ENCODE assay signal across 15 cellular contexts in genomic region chr12:77855548-77855947, GRCh38. TPM values are rescaled to one million over a fixed set of nuclear protein-coding genes. Genes with fewer than 3 reads are reported as not detected.
A peak's percentile ranks its signal among the peaks of the same experiment; 100 is the strongest.
DNase-seq lines count a peak whose midpoint lies in the region; ATAC-seq, FAIRE-seq and TF ChIP-seq lines count a peak whose summit lies in the region.
"Had no signal": no experiment of that assay in that cellular context is flagged by ENCODE, and none has a peak within 500 bp of the region (broad histone marks: within the 10 kb centered on the region; RNA-seq: fewer than 3 reads in every experiment).

No MANE protein-coding gene starts in this region.

- WGBS in neuronal stem cell (ENCODE audit: extremely low coverage in 2 of 2, insufficient read length in 2 of 2, insufficient replicate concordance in 1 of 2), 2 donors: no CpG with 5 or more reads among the region's 5 CpGs

- no peaks in the 10 kb centered on the region for H3K36me3 ChIP-seq in HCT116 (ENCODE audit: control insufficient read depth in 1 of 2, insufficient read depth in 2 of 2, low read length in 2 of 2)
- H3K36me3 ChIP-seq in endothelial cell of umbilical vein (ENCODE audit: control insufficient read depth in 2 of 2, extremely low read depth in 1 of 2, insufficient read depth in 2 of 2, low read length in 2 of 2): no peaks in the 10 kb centered on the region
- H3K36me3 ChIP-seq in neuronal stem cell (replicated peaks in 1 of 2; ENCODE audit: control insufficient read depth in 2 of 2, insufficient read depth in 2 of 2, low read length in 2 of 2): no peaks in the 10 kb centered on the region
- H3K36me3 ChIP-seq: BLaER1 had no signal

- H4K20me1 ChIP-seq in HCT116 (ENCODE audit: insufficient read depth) (no peaks in the 10 kb centered on the region), endothelial cell of umbilical vein (replicated peaks; ENCODE audit: control insufficient read depth, extremely low read depth, insufficient read depth, low read length) (no peaks in the 10 kb centered on the region)
- H4K20me1 ChIP-seq: BLaER1 had no signal

- no peak for TF ChIP-seq POLR2A in HCT116 (IDR thresholded peaks at IDR 0.05; ENCODE audit: borderline replicate concordance, extremely low read depth, insufficient read depth, insufficient read length)
- TF ChIP-seq POLR2A in endothelial cell of umbilical vein (IDR thresholded peaks at IDR 0.05; ENCODE audit: low read depth, low read length): no peak

- RAD21 ChIA-PET in HCT116 (lab: Charles Lee; ENCODE audit: low non-redundant PET in 1 of 2, low total read pairs in 2 of 2, uncharacterized antibody in 2 of 2, unreplicated experiment in 2 of 2): no interaction called here

- H3K18ac ChIP-seq in neuronal stem cell (ENCODE audit: low read length): no peak overlapping the region

- H3K79me1 ChIP-seq in neuronal stem cell (ENCODE audit: low read depth, low read length): no peaks in the 10 kb centered on the region

- no peak overlapping the region for H4K91ac ChIP-seq in neuronal stem cell (ENCODE audit: low read depth, low read length, poor library complexity)

- H4K8ac ChIP-seq in neuronal stem cell (ENCODE audit: low read depth, low read length): no peak overlapping the region

- H3K4me3 ChIP-seq in HCT116 (replicated peaks in 1 of 2; ENCODE audit: low read depth in 1 of 2, low read length in 2 of 2) (no peak overlapping the region), endothelial cell of umbilical vein (replicated peaks in 1 of 3; ENCODE audit: insufficient read depth in 1 of 3, low read depth in 1 of 3, low read length in 3 of 3) (no peak overlapping the region), neuronal stem cell (ENCODE audit: low read length in 2 of 2) (no peak overlapping the region)
- H3K4me3 ChIP-seq: BLaER1 had no signal

- H3K4me2 ChIP-seq in HCT116 (ENCODE audit: low read length) (peak overlapping the region; percentile 11; the same call in 1 of the 2 replicates), endothelial cell of umbilical vein (ENCODE audit: insufficient read depth, low read length) (no peak overlapping the region), neuronal stem cell (ENCODE audit: insufficient read depth, low read length, poor library complexity, severe bottlenecking) (no peak overlapping the region)
- H3K4me2 ChIP-seq: BLaER1 had no signal

- no peak for DNase-seq in HCT116 (ENCODE audit: low read depth, low spot score)
- peak; percentile 63 for DNase-seq in NCI-H510A treated with DMSO at 0.1 percent for 48 hours (lab: John Stamatoyannopoulos, UW)
- DNase-seq in endothelial cell of umbilical vein (ENCODE audit: low read depth, low spot score): no peak
- DNase-seq in neuronal stem cell (ENCODE audit: low spot score): no peak
- DNase-seq in stimulated activated CD4-positive, alpha-beta T cell treated with anti-CD3 and anti-CD28 coated beads, Interleukin-15, amount 100 ng/mL, for 24 hours: no peak
- DNase-seq in NCI-H1930 (lab: John Stamatoyannopoulos, UW): no peak
- DNase-seq: activated naive CD8-positive, alpha-beta T cell treated with anti-CD3 and anti-CD28 coated beads, Interleukin-2, amount 50 U/mL, for 24 hours; activated T-cell treated with anti-CD3 and anti-CD28 coated beads, Interleukin-2, amount 50 U/mL, for 4 hours; DND-41; small intestine; stimulated activated naive CD4-positive, alpha-beta T cell treated with Interleukin-2 at 50 U/mL for 16 hours had no signal

- H3K9me3 ChIP-seq in HCT116 (ENCODE audit: control insufficient read depth in 1 of 2, insufficient read depth in 1 of 2, low read depth in 1 of 2, low read length in 2 of 2): no peaks in the 10 kb centered on the region
- H3K9me3 ChIP-seq in endothelial cell of umbilical vein (replicated peaks; ENCODE audit: control insufficient read depth, insufficient read depth, low read length): no peaks in the 10 kb centered on the region
- no peaks in the 10 kb centered on the region for H3K9me3 ChIP-seq in neuronal stem cell (replicated peaks in 1 of 2; ENCODE audit: control insufficient read depth in 2 of 2, insufficient read depth in 1 of 2, low read depth in 1 of 2, low read length in 2 of 2)
- H3K9me3 ChIP-seq: BLaER1 had no signal

- TF ChIP-seq CTCF in HCT116 (IDR thresholded peaks at IDR 0.05 in 2 of 3, conservative IDR thresholded peaks at IDR 0.05 in 1 of 3; ENCODE audit: borderline replicate concordance in 1 of 3, insufficient read depth in 1 of 3, low read depth in 2 of 3, low read length in 2 of 3) (no peak), endothelial cell of umbilical vein (IDR thresholded peaks at IDR 0.05; ENCODE audit: extremely low read depth in 1 of 2, insufficient read depth in 1 of 2, low read depth in 1 of 2, low read length in 2 of 2) (no peak)

- no peak for ATAC-seq in HCT116
- no peak for ATAC-seq in HG03565 (IDR thresholded peaks at IDR 0.05; ENCODE audit: unreplicated experiment)
- ATAC-seq in HG03378 (IDR thresholded peaks at IDR 0.05; ENCODE audit: unreplicated experiment): no peak
- ATAC-seq: activated naive CD8-positive, alpha-beta T cell treated with anti-CD3 and anti-CD28 coated beads, Interleukin-2, amount 50 U/mL, for 24 hours; activated T-cell treated with anti-CD3 and anti-CD28 coated beads, Interleukin-2, amount 50 U/mL, for 4 hours had no signal

- no peak overlapping the region for H2BK5ac ChIP-seq in neuronal stem cell (ENCODE audit: low read length)

- POLR2A ChIA-PET in HCT116 (lab: Charles Lee) (no interaction called here), endothelial cell of umbilical vein (lab: Charles Lee) (no interaction called here)

- no peak overlapping the region for H3K9ac ChIP-seq in HCT116 (ENCODE audit: low read length)
- H3K9ac ChIP-seq in endothelial cell of umbilical vein (replicated peaks; ENCODE audit: extremely low read depth, insufficient read depth, low read length): no peak overlapping the region
- no peak overlapping the region for H3K9ac ChIP-seq in neuronal stem cell (ENCODE audit: low read depth, low read length, poor library complexity)
- H3K9ac ChIP-seq: BLaER1 had no signal

- no peak overlapping the region for H3K27ac ChIP-seq in HCT116 (ENCODE audit: low read depth, low read length)
- no peak overlapping the region for H3K27ac ChIP-seq in endothelial cell of umbilical vein (ENCODE audit: insufficient read depth, low read depth, low read length)
- no peak overlapping the region for H3K27ac ChIP-seq in neuronal stem cell (replicated peaks; ENCODE audit: low read length)
- H3K27ac ChIP-seq: BLaER1 had no signal

- H3K4ac ChIP-seq in neuronal stem cell (ENCODE audit: low read length): no peak overlapping the region

- H3K14ac ChIP-seq in neuronal stem cell (ENCODE audit: low read length): no peak overlapping the region

- H2BK15ac ChIP-seq in neuronal stem cell (ENCODE audit: low read length): no peak overlapping the region

- no peak overlapping the region for H2AK5ac ChIP-seq in neuronal stem cell (ENCODE audit: low read depth, low read length)

- H3K9me1 ChIP-seq in endothelial cell of umbilical vein (replicated peaks; ENCODE audit: control insufficient read depth, extremely low read depth, insufficient read depth, low read length): no peaks in the 10 kb centered on the region

- intact Hi-C loops in HCT116 (cut with micrococcal nuclease): no loop called here
- intact Hi-C loops in endothelial cell of umbilical vein (cut with micrococcal nuclease): no loop called here

- no TSS peak for BruUV-seq in HCT116 (replicated peaks; lab: Mats Ljungman, UMichigan)
- BruUV-seq in endothelial cell of umbilical vein (replicated peaks; lab: Mats Ljungman, UMichigan): no TSS peak

- CTCF ChIA-PET in HCT116 (lab: Charles Lee): no interaction called here
- CTCF ChIA-PET in endothelial cell of umbilical vein (lab: Charles Lee): interaction anchor here (1.0 to 1.6 kb wide), 5 partner anchors 8 to 131 kb away, joined by 3 to 7 read pairs (median 4); partner anchors contain the start of gene NAV3

- H3K79me2 ChIP-seq in HCT116 (ENCODE audit: insufficient read depth, low read length) (no peaks in the 10 kb centered on the region), endothelial cell of umbilical vein (ENCODE audit: control insufficient read depth, insufficient read depth, low read length) (no peaks in the 10 kb centered on the region)

- H2BK12ac ChIP-seq in neuronal stem cell (ENCODE audit: low read length): no peak overlapping the region

- no peak for FAIRE-seq in endothelial cell of umbilical vein (lab: Jason Lieb, UNC)
- FAIRE-seq: small intestine, TTC549 had no signal

- dilution Hi-C loops in endothelial cell of umbilical vein (cut with MboI; ENCODE audit: extremely low pct_ligation_motif_present, low sequenced_read_pairs): no loop called here

- H3K27me3 ChIP-seq in HCT116 (ENCODE audit: insufficient read depth, low read length): no peaks in the 10 kb centered on the region
- no peaks in the 10 kb centered on the region for H3K27me3 ChIP-seq in endothelial cell of umbilical vein (ENCODE audit: control insufficient read depth in 2 of 2, insufficient read depth in 2 of 2, low read length in 2 of 2)
- H3K27me3 ChIP-seq in neuronal stem cell (ENCODE audit: control insufficient read depth in 3 of 3, insufficient read depth in 3 of 3, low read depth in 1 of 3, low read length in 3 of 3): no peaks in the 10 kb centered on the region
- H3K27me3 ChIP-seq: BLaER1 had no signal

- no peak for TF ChIP-seq RAD21 in HCT116 (IDR thresholded peaks at IDR 0.05; ENCODE audit: low read depth)

- H3K4me1 ChIP-seq in HCT116 (ENCODE audit: control insufficient read depth in 1 of 2, insufficient read depth in 2 of 2, low read length in 2 of 2) (no peaks in the 10 kb centered on the region; a peak in 1 of 4 replicates), endothelial cell of umbilical vein (ENCODE audit: control insufficient read depth, extremely low read depth, insufficient read depth, low read length) (no peaks in the 10 kb centered on the region), neuronal stem cell (ENCODE audit: control insufficient read depth in 2 of 2, insufficient read depth in 1 of 2, low read depth in 1 of 2, low read length in 2 of 2) (no peaks in the 10 kb centered on the region)
- H3K4me1 ChIP-seq: BLaER1 had no signal

- H3K23ac ChIP-seq in neuronal stem cell (ENCODE audit: low read depth, low read length, poor library complexity): no peak overlapping the region

- H2AFZ ChIP-seq in HCT116 (ENCODE audit: low read depth, low read length, poor library complexity, severe bottlenecking): peak overlapping the region; percentile 87
- H2AFZ ChIP-seq in endothelial cell of umbilical vein (ENCODE audit: low read depth, low read length): peak overlapping the region; percentile 9
- H2AFZ ChIP-seq in neuronal stem cell (ENCODE audit: low read length): peak overlapping the region; percentile 31

- H2BK120ac ChIP-seq in neuronal stem cell (ENCODE audit: low read depth, low read length): no peak overlapping the region

- no peaks in the 10 kb centered on the region for H3K9me2 ChIP-seq in HCT116 (ENCODE audit: insufficient read depth)

RNA-seq across cellular contexts. Expression of gene NAV3, which starts 24.9 kb away (rescaled TPM):
- 7.8 TPM for total RNA-seq in HCT116 (2021; ENCODE audit: unreplicated experiment)
- polyA plus RNA-seq in HCT116 (2012): 1.1 and 1.4 TPM in 2 replicates
- total RNA-seq in endothelial cell of umbilical vein: 37.8 and 40.1 TPM in 2 replicates
- polyA plus RNA-seq in endothelial cell of umbilical vein: 6.3 and 6.7 TPM in 2 replicates
- 7.0 and 10.2 TPM in 2 replicates for polyA plus RNA-seq in endothelial cell of umbilical vein (2011; cell fraction: cytosol; rRNA removed)
- polyA plus RNA-seq in endothelial cell of umbilical vein (2011; cell fraction: nucleus; rRNA removed): 24.4 and 35.1 TPM in 2 replicates
- 6.4 and 19.9 TPM in 2 replicates for polyA plus RNA-seq in endothelial cell of umbilical vein (2012)
- polyA minus RNA-seq in endothelial cell of umbilical vein: 49.3 and 89.0 TPM in 2 replicates
- not detected for polyA minus RNA-seq in endothelial cell of umbilical vein (2011; cell fraction: cytosol; rRNA and poly(A)+ RNA removed)
- 132 and 240 TPM in 2 replicates for polyA minus RNA-seq in endothelial cell of umbilical vein (2011; cell fraction: nucleus; rRNA and poly(A)+ RNA removed)
- 4.2 TPM for polyA plus RNA-seq in neuronal stem cell (2013, experiment 1 of 2)
- 3.4 TPM for polyA plus RNA-seq in neuronal stem cell (2013, experiment 2 of 2)

Comparison
In these comparisons a context has a peak if more than half of its experiments do, and no peak if none do; other contexts are left out.
1. H2AFZ ChIP-seq: peak in every context shown above with its lines; median percentile 87 in HCT116; 31 in neuronal stem cell; 9 in endothelial cell of umbilical vein.